10 cellular contexts compared by ENCODE assay signal in genomic region chr3:48595075-48595525, GRCh38. TPM values are rescaled to one million over a fixed set of nuclear protein-coding genes. Genes with fewer than 3 reads are reported as not detected.
A peak's percentile ranks its signal among the peaks of the same experiment; 100 is the strongest.
DNase-seq lines count a peak whose midpoint lies in the region; ATAC-seq and TF ChIP-seq lines count a peak whose summit lies in the region.
"Had no signal": no experiment of that assay in that cellular context is flagged by ENCODE, and none has a peak within 500 bp of the region (broad histone marks: within the 10 kb centered on the region; RNA-seq: fewer than 3 reads in every experiment).

Gene COL7A1 (minus strand): TSS chr3:48595329. CDS start chr3:48595159, 170 bp downstream.

- peaks cover 6% of the 10 kb centered on the region for H3K36me3 Mint-ChIP-seq in activated naive CD8-positive, alpha-beta T cell
- no peaks in the 10 kb centered on the region for H3K36me3 Mint-ChIP-seq in activated naive CD8-positive, alpha-beta T cell treated with anti-CD3 and anti-CD28 coated beads, Interleukin-2, amount 50 U/mL, for 24 hours (ENCODE audit: low read depth)
- peaks cover 13% of the 10 kb centered on the region for H3K36me3 Mint-ChIP-seq in type B pancreatic cell

- TF ChIP-seq CTCF in lower lobe of right lung (IDR thresholded peaks at IDR 0.05) = no peak
- TF ChIP-seq CTCF in type B pancreatic cell (conservative IDR thresholded peaks at IDR 0.05) = no peak

- peaks cover 8% of the 10 kb centered on the region for H3K4me1 Mint-ChIP-seq in activated naive CD8-positive, alpha-beta T cell (ENCODE audit: low read depth)
- peaks cover 12% of the 10 kb centered on the region for H3K4me1 Mint-ChIP-seq in activated naive CD8-positive, alpha-beta T cell treated with anti-CD3 and anti-CD28 coated beads, Interleukin-2, amount 50 U/mL, for 24 hours
- H3K4me1 Mint-ChIP-seq in type B pancreatic cell (ENCODE audit: unreplicated experiment) = peaks cover 32% of the 10 kb centered on the region

- no peak within 1 kb of the TSS for H3K27ac Mint-ChIP-seq in activated naive CD8-positive, alpha-beta T cell
- H3K27ac Mint-ChIP-seq in activated naive CD8-positive, alpha-beta T cell treated with anti-CD3 and anti-CD28 coated beads, Interleukin-2, amount 50 U/mL, for 24 hours = no peak within 1 kb of the TSS
- peak within 1 kb of the TSS; percentile 75 for H3K27ac Mint-ChIP-seq in type B pancreatic cell

- H3K27me3 Mint-ChIP-seq in activated naive CD8-positive, alpha-beta T cell = peaks cover 9% of the 10 kb centered on the region
- peaks cover 22% of the 10 kb centered on the region for H3K27me3 Mint-ChIP-seq in activated naive CD8-positive, alpha-beta T cell treated with anti-CD3 and anti-CD28 coated beads, Interleukin-2, amount 50 U/mL, for 24 hours
- H3K27me3 Mint-ChIP-seq in type B pancreatic cell = peaks cover 3% of the 10 kb centered on the region

- H3K9me3 ChIP-seq in lower lobe of right lung = no peaks in the 10 kb centered on the region
- no peaks in the 10 kb centered on the region for H3K9me3 ChIP-seq in HAP-1

- H3K27ac ChIP-seq in lower lobe of right lung = no peak within 1 kb of the TSS

- peaks cover 27% of the 10 kb centered on the region for H3K36me3 ChIP-seq in lower lobe of right lung
- H3K36me3 ChIP-seq in HAP-1 (replicated peaks) = peaks cover 26% of the 10 kb centered on the region

- intact Hi-C loops in lower lobe of right lung (cut with DNase I) = no loop called here

- H3K4me1 ChIP-seq in lower lobe of right lung (no peaks in the 10 kb centered on the region), HAP-1 (no peaks in the 10 kb centered on the region)

- no peak for DNase-seq in activated naive CD8-positive, alpha-beta T cell treated with anti-CD3 and anti-CD28 coated beads, Interleukin-2, amount 50 U/mL, for 24 hours
- peak; percentile 12 for DNase-seq in dermis blood vessel endothelial cell
- DNase-seq in lower lobe of right lung = no peak
- no peak for DNase-seq in type B pancreatic cell (ENCODE audit: extremely low spot score, unreplicated experiment)
- no peak for DNase-seq in HAP-1 (ENCODE audit: low spot score in 2 of 2)
- DNase-seq in ecto neural progenitor cell (ENCODE audit: low spot score) = no peak
- no peak for DNase-seq in activated effector memory CD4-positive, alpha-beta T cell treated with anti-CD3 and anti-CD28 coated beads, Interleukin-2, amount 50 U/mL, for 16 hours
- DNase-seq: CD8-positive, alpha-beta memory T cell; foreskin melanocyte had no signal

- peak within 1 kb of the TSS; percentile 17 for H3K4me3 Mint-ChIP-seq in activated naive CD8-positive, alpha-beta T cell
- H3K4me3 Mint-ChIP-seq in activated naive CD8-positive, alpha-beta T cell treated with anti-CD3 and anti-CD28 coated beads, Interleukin-2, amount 50 U/mL, for 24 hours = no peak within 1 kb of the TSS
- peak within 1 kb of the TSS; percentile 41 for H3K4me3 Mint-ChIP-seq in type B pancreatic cell

- ATAC-seq in activated naive CD8-positive, alpha-beta T cell treated with anti-CD3 and anti-CD28 coated beads, Interleukin-2, amount 50 U/mL, for 24 hours = no peak
- ATAC-seq in lower lobe of right lung = no peak

- in situ Hi-C loops in HAP-1 (cut with MboI; ENCODE audit: low sequenced_read_pairs) = no loop called here

- H3K9me3 Mint-ChIP-seq in activated naive CD8-positive, alpha-beta T cell (ENCODE audit: low read depth) = no peaks in the 10 kb centered on the region
- H3K9me3 Mint-ChIP-seq in activated naive CD8-positive, alpha-beta T cell treated with anti-CD3 and anti-CD28 coated beads, Interleukin-2, amount 50 U/mL, for 24 hours = no peaks in the 10 kb centered on the region
- no peaks in the 10 kb centered on the region for H3K9me3 Mint-ChIP-seq in type B pancreatic cell
- H3K9me3 Mint-ChIP-seq: CD8-positive, alpha-beta memory T cell had no signal

- H3K4me3 ChIP-seq in lower lobe of right lung (peak within 1 kb of the TSS; percentile 41), HAP-1 (no peak within 1 kb of the TSS)

- peaks cover 23% of the 10 kb centered on the region for H3K27me3 ChIP-seq in lower lobe of right lung (ENCODE audit: low read depth)
- peaks cover 29% of the 10 kb centered on the region for H3K27me3 ChIP-seq in HAP-1 (ENCODE audit: low read depth)

RNA-seq across cellular contexts. Expression of gene COL7A1, which starts in this region (rescaled TPM):
- total RNA-seq in dermis blood vessel endothelial cell (0.42 and 1.5 TPM in 2 replicates), lower lobe of right lung (2.6 TPM), type B pancreatic cell (ENCODE audit: low replicate concordance) (17.6 and 32.3 TPM in 2 replicates)
